Comparison of ENCODE assay signal across 1 cellular context in genomic region chr1:17102232-17102631, GRCh38.
TF ChIP-seq lines count a peak whose summit lies in the region.

No MANE protein-coding gene starts in this region.

TF ChIP-seq in H1, 55 proteins besides CTCF, POLR2A, EP300 and RAD21 (continued from another document):
- TF ChIP-seq CBX8 (IDR thresholded peaks at IDR 0.05; ENCODE audit: borderline replicate concordance, low read depth, low read length), result no peak
- TF ChIP-seq CBX5 (IDR thresholded peaks at IDR 0.05; ENCODE audit: low read depth, low read length), result no peak
